In genomic region chr1:48242126-48242736, GRCh38 we compare ENCODE assay signal across 24 cellular contexts. TPM values are rescaled to one million over a fixed set of nuclear protein-coding genes. Genes with fewer than 3 reads are reported as not detected.
"Had no signal": no experiment of that assay in that cellular context is flagged by ENCODE, and none has a peak within 500 bp of the region (broad histone marks: within the 10 kb centered on the region; RNA-seq: fewer than 3 reads in every experiment).

No MANE protein-coding gene starts in this region.

- DNase-seq: activated CD4-positive, alpha-beta T cell treated with anti-CD3 and anti-CD28 coated beads, Interleukin-2, amount 50 U/mL, for 1 hour; activated CD4-positive, CD25-positive, alpha-beta regulatory T cell treated with anti-CD3 and anti-CD28 coated beads, Interleukin-2, amount 50 U/mL, for 72 hours; activated CD8-positive, alpha-beta memory T cell treated with anti-CD3 and anti-CD28 coated beads, Interleukin-2, amount 50 U/mL, for 4 hours; activated effector memory CD4-positive, alpha-beta T cell treated with Interleukin-2 at 50 U/mL for 16 hours; activated naive CD4-positive, alpha-beta T cell treated with anti-CD3 and anti-CD28 coated beads, Interleukin-2, amount 10 ng/mL, durations not matched to agents 7 days and 5 days; activated naive CD8-positive, alpha-beta T cell treated with anti-CD3 and anti-CD28 coated beads, Interleukin-2, amount 50 U/mL, for 24 hours; activated T-cell treated with anti-CD3 and anti-CD28 coated beads, Interleukin-2, amount 50 U/mL, for 4 hours; anterior cingulate cortex; brain microvascular endothelial cell; erythroblast; lower lobe of right lung; midbrain; sigmoid colon; stimulated activated CD4-positive, alpha-beta T cell treated with anti-CD3 and anti-CD28 coated beads, Interleukin-4, amount 100 ng/mL, for 24 hours; stimulated activated naive B cell treated with anti-CD40 and anti-IgM and Interleukin-4, amounts not matched to agents 10 μg/mL and 1 μg/mL and 100 μg/mL, for 72 hours; T1000; upper lobe of left lung had no signal

- H3K36me3 Mint-ChIP-seq: activated naive CD4-positive, alpha-beta T cell treated with anti-CD3 and anti-CD28 coated beads, Interleukin-2, amount 10 ng/mL, durations not matched to agents 7 days and 5 days; neural progenitor cell had no signal

- H3K4me3 Mint-ChIP-seq: activated naive CD4-positive, alpha-beta T cell treated with anti-CD3 and anti-CD28 coated beads, Interleukin-2, amount 10 ng/mL, durations not matched to agents 7 days and 5 days; activated naive CD8-positive, alpha-beta T cell treated with anti-CD3 and anti-CD28 coated beads, Interleukin-2, amount 50 U/mL, for 24 hours; activated T-cell treated with anti-CD3 and anti-CD28 coated beads, Interleukin-2, amount 50 U/mL, for 4 hours; central memory CD8-positive, alpha-beta T cell; neural progenitor cell; stimulated activated naive B cell treated with anti-CD40 and anti-IgM and Interleukin-4, amounts not matched to agents 10 μg/mL and 1 μg/mL and 100 μg/mL, for 72 hours had no signal

- H3K4me1 Mint-ChIP-seq: activated naive CD4-positive, alpha-beta T cell treated with anti-CD3 and anti-CD28 coated beads, Interleukin-2, amount 10 ng/mL, durations not matched to agents 7 days and 5 days; central memory CD8-positive, alpha-beta T cell; neural progenitor cell had no signal

- ATAC-seq: activated naive CD8-positive, alpha-beta T cell treated with anti-CD3 and anti-CD28 coated beads, Interleukin-2, amount 50 U/mL, for 24 hours; activated T-cell treated with anti-CD3 and anti-CD28 coated beads, Interleukin-2, amount 50 U/mL, for 4 hours; lower lobe of right lung; pancreas had no signal

- H3K9me3 Mint-ChIP-seq: activated naive CD4-positive, alpha-beta T cell treated with anti-CD3 and anti-CD28 coated beads, Interleukin-2, amount 10 ng/mL, durations not matched to agents 7 days and 5 days; activated naive CD8-positive, alpha-beta T cell treated with anti-CD3 and anti-CD28 coated beads, Interleukin-2, amount 50 U/mL, for 24 hours; activated T-cell treated with anti-CD3 and anti-CD28 coated beads, Interleukin-2, amount 50 U/mL, for 4 hours; central memory CD8-positive, alpha-beta T cell; neural progenitor cell had no signal

- H3K27ac Mint-ChIP-seq: activated naive CD4-positive, alpha-beta T cell treated with anti-CD3 and anti-CD28 coated beads, Interleukin-2, amount 10 ng/mL, durations not matched to agents 7 days and 5 days; activated naive CD8-positive, alpha-beta T cell treated with anti-CD3 and anti-CD28 coated beads, Interleukin-2, amount 50 U/mL, for 24 hours; neural progenitor cell; stimulated activated naive B cell treated with anti-CD40 and anti-IgM and Interleukin-4, amounts not matched to agents 10 μg/mL and 1 μg/mL and 100 μg/mL, for 72 hours had no signal

- H3K27me3 Mint-ChIP-seq: central memory CD8-positive, alpha-beta T cell; stimulated activated naive B cell treated with anti-CD40 and anti-IgM and Interleukin-4, amounts not matched to agents 10 μg/mL and 1 μg/mL and 100 μg/mL, for 72 hours had no signal

RNA-seq across cellular contexts. Expression of gene SLC5A9, which starts 19.7 kb away (rescaled TPM):
- total RNA-seq: activated T-cell treated with anti-CD3 and anti-CD28 coated beads, Interleukin-2, amount 50 U/mL, for 4 hours; glomerular endothelial cell; myocyte; sigmoid colon; T-helper 1 cell treated with Interleukin-12 subunit alpha and Interleukin-12 subunit beta and Interleukin-4 antibody, amounts not matched to agents 30 ng/mL and 1 ng/mL, for 36 hours; thoracic aorta had no signal
